Comparison of ENCODE assay signal across 14 cellular contexts in the genomic region with DNA sequence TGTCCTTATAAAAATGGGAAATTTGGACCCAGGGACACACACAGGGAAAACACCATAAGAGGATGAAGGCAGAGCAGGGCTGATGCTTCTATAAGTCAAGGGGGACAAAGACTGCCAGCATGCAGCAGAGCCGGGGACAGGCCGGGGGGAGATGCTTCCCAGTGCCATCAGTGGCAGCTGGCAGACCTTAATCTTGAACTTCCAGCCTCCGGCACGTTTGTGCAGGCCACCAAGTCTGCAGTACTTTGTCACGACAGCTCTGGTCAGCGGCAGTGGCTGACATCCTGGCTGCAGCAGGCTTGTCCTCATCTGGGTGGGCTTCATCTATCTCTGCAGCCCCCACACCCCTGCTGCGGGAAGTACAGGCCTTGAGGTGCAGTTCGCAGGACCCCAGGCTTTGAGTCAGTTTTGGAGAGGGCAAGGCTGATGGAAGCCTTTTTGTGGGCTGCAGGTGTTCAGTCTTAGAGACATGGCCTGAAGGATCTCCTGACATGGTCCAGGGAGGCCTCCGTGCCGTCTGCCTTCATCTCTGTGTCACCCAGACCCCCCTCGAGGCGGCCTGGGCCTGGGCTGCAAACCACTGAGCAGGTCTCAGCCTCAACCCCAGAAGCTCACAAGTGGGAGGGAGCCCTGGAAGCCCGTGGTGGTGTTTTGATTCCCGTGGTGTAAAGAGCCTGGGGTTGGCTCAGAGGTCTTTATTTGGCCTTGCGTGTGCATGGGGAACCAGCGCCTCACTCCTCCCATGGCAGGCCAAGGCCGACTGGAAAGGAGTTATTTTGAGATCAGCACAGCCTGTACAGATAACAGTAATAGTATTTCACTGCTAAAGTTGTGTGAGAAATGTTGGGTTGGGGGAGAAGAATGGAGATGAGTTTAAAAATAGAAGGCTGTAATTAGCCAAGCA.
DNase-seq lines count a peak whose midpoint lies in the region; FAIRE-seq and TF ChIP-seq lines count a peak whose summit lies in the region.
"Had no signal": no experiment of that assay in that cellular context is flagged by ENCODE, and none has a peak within 500 bp of the region (broad histone marks: within the 10 kb centered on the region; RNA-seq: fewer than 3 reads in every experiment).

No MANE protein-coding gene starts in this region.

- peak overlapping the region; percentile 39; the same call in 1 of the 2 replicates for H2BK12ac ChIP-seq in H1 (ENCODE audit: low read depth, low read length)

- H4K8ac ChIP-seq in H1 (ENCODE audit: extremely low read depth, insufficient read depth, low read length): no peak overlapping the region

- TF ChIP-seq EP300 in H1 (IDR thresholded peaks at IDR 0.05; ENCODE audit: borderline replicate concordance in 1 of 2, low read depth in 2 of 2, low read length in 2 of 2) (no peak), sigmoid colon (IDR thresholded peaks at IDR 0.05) (no peak)

- no peak overlapping the region for H3K9ac ChIP-seq in H1 (replicated peaks in 1 of 4; ENCODE audit: extremely low read depth in 1 of 4, low read depth in 3 of 4, low read length in 3 of 4)

- no peak overlapping the region; the same call in 1 of the 2 replicates for H3K18ac ChIP-seq in H1 (ENCODE audit: extremely low read depth, low read length)

- H3K36me3 ChIP-seq in HEK293 (ENCODE audit: control insufficient read depth in 2 of 2, insufficient read depth in 1 of 2, low read length in 2 of 2) (no peaks in the 10 kb centered on the region), H1 (ENCODE audit: control insufficient read depth in 2 of 4, insufficient read depth in 4 of 4, low read length in 3 of 4) (no peaks in the 10 kb centered on the region), hepatocyte (replicated peaks; ENCODE audit: insufficient read depth, low read depth) (no peaks in the 10 kb centered on the region), sigmoid colon (no peaks in the 10 kb centered on the region)
- H3K36me3 ChIP-seq: prostate gland had no signal

- H2BK5ac ChIP-seq in H1 (ENCODE audit: low read depth, low read length): 0 out of 2 replicates have a peak overlapping the region, but pooled peaks have one; percentile 5

- H3K4me2 ChIP-seq in H1 (ENCODE audit: insufficient read depth in 1 of 2, low read depth in 2 of 2, low read length in 2 of 2) (no peak overlapping the region), hepatocyte (no peak overlapping the region)

- no peak for FAIRE-seq in H1 (lab: Jason Lieb, UNC)

- no peak overlapping the region for H3K56ac ChIP-seq in H1 (replicated peaks; ENCODE audit: insufficient read length, low read depth, low read length)

- CTCF ChIA-PET in HEK293 (lab: Yijun Ruan, JAX) (no interaction called here), H1 (lab: Charles Lee; ENCODE audit: partially characterized antibody) (no interaction called here)

- no peaks in the 10 kb centered on the region for H3K79me1 ChIP-seq in H1 (ENCODE audit: low read depth, low read length)

- no peak overlapping the region for H3K14ac ChIP-seq in H1 (ENCODE audit: insufficient read length)

- no peaks in the 10 kb centered on the region for H3K9me2 ChIP-seq in hepatocyte (replicated peaks; ENCODE audit: insufficient read depth)

- POLR2A ChIA-PET in HEK293 (lab: Yijun Ruan, JAX) (interaction anchor here (0.6 to 1.2 kb wide), 2 partner anchors 11 to 12 kb away, joined by 3 to 6 read pairs; no protein-coding TSS in a partner anchor), H1 (lab: Charles Lee; ENCODE audit: partially characterized antibody) (no interaction called here)

- no peak overlapping the region for H4K91ac ChIP-seq in H1 (replicated peaks; ENCODE audit: insufficient read length, low read length)

- no peaks in the 10 kb centered on the region for H3K79me2 ChIP-seq in H1 (ENCODE audit: control insufficient read depth in 1 of 2, insufficient read depth in 2 of 2, low read length in 2 of 2)
- no peaks in the 10 kb centered on the region for H3K79me2 ChIP-seq in hepatocyte

- H3K27ac ChIP-seq in HEK293 (ENCODE audit: extremely low read depth, low read depth, low read length) (no peak overlapping the region), H1 (ENCODE audit: low read depth, low read length) (no peak overlapping the region), hepatocyte (peak overlapping the region; percentile 91), sigmoid colon (no peak overlapping the region)
- H3K27ac ChIP-seq: prostate gland had no signal

- no peak overlapping the region for H3K23ac ChIP-seq in H1 (ENCODE audit: insufficient read length)

- H3K4me1 ChIP-seq in HEK293 (ENCODE audit: control insufficient read depth, insufficient read depth, low read length) (peaks cover 17% of the 10 kb centered on the region), H1 (replicated peaks in 1 of 4; ENCODE audit: control insufficient read depth in 3 of 4, insufficient read depth in 4 of 4, low read length in 3 of 4) (peaks cover 0 to 4% (median 2%) of the 10 kb centered on the region in 4 experiments; a peak in 4 of 7 replicates), hepatocyte (ENCODE audit: insufficient read depth) (peaks cover 32% of the 10 kb centered on the region), sigmoid colon (peaks cover 0 to 38% (median 22%) of the 10 kb centered on the region in 4 donors)
- H3K4me1 ChIP-seq: prostate gland had no signal

- H3K4me3 ChIP-seq in HEK293 (ENCODE audit: low read depth, low read length) (no peak overlapping the region), H1 (ENCODE audit: extremely low read depth in 1 of 4, insufficient read depth in 2 of 4, low read depth in 3 of 4, low read length in 4 of 4) (no peak overlapping the region), hepatocyte (no peak overlapping the region), sigmoid colon (no peak overlapping the region)
- H3K4me3 ChIP-seq: prostate gland had no signal

- H2BK20ac ChIP-seq in H1 (ENCODE audit: low read length): no peak overlapping the region

- TF ChIP-seq RAD21 in H1 (IDR thresholded peaks at IDR 0.05 in 1 of 2, conservative IDR thresholded peaks at IDR 0.05 in 1 of 2; ENCODE audit: low read depth in 2 of 2, low read length in 2 of 2): no peak

- no peak overlapping the region for H4K5ac ChIP-seq in H1 (ENCODE audit: insufficient read length, low read depth, low read length)

- no peaks in the 10 kb centered on the region for H3K23me2 ChIP-seq in H1 (ENCODE audit: low read depth, low read length)

- H2AFZ ChIP-seq in H1 (ENCODE audit: low read length): no peak overlapping the region
- no peak overlapping the region for H2AFZ ChIP-seq in hepatocyte

- H4K20me1 ChIP-seq in H1 (replicated peaks in 1 of 2; ENCODE audit: control insufficient read depth in 1 of 2, insufficient read depth in 2 of 2, low read length in 2 of 2) (no peaks in the 10 kb centered on the region), hepatocyte (ENCODE audit: insufficient read depth, poor library complexity, severe bottlenecking) (no peaks in the 10 kb centered on the region)

- no peak overlapping the region for H2BK120ac ChIP-seq in H1 (replicated peaks; ENCODE audit: low read depth, low read length)

- 95% methylated on average over 17 of the region's 17 CpGs; no CpG with 5 or more reads in 1 of the 2 experiments for WGBS in H1 (ENCODE audit: extremely low coverage in 1 of 2, insufficient coverage in 1 of 2, insufficient read length in 1 of 2, insufficient replicate concordance in 2 of 2, low coverage in 1 of 2, low lambda C conversion rate in 2 of 2, missing lambda C conversion rate in 1 of 2), 2 experiments
- WGBS in hepatocyte (ENCODE audit: low lambda C conversion rate, missing lambda C conversion rate): 84% methylated on average over 17 of the region's 17 CpGs
- 89 to 91% methylated on average over 17 of the region's 17 CpGs for WGBS in sigmoid colon, 2 donors

- H3K27me3 ChIP-seq in H1 (replicated peaks in 1 of 4; ENCODE audit: control insufficient read depth in 3 of 4, extremely low read depth in 1 of 4, insufficient read depth in 3 of 4, low read length in 3 of 4) (no peaks in the 10 kb centered on the region), hepatocyte (no peaks in the 10 kb centered on the region), sigmoid colon (no peaks in the 10 kb centered on the region)

- H3K9me3 ChIP-seq in HEK293 (ENCODE audit: control insufficient read depth, insufficient read depth, low read depth, low read length) (no peaks in the 10 kb centered on the region), H1 (ENCODE audit: insufficient read depth in 2 of 2, low read depth in 1 of 2, low read length in 1 of 2) (no peaks in the 10 kb centered on the region), hepatocyte (ENCODE audit: low read depth) (no peaks in the 10 kb centered on the region), sigmoid colon (no peaks in the 10 kb centered on the region)
- H3K9me3 ChIP-seq: prostate gland had no signal

- H2AK5ac ChIP-seq in H1 (ENCODE audit: low read depth, low read length): no peak overlapping the region

- no peak for DNase-seq in H1 (ENCODE audit: low read depth in 1 of 2, low spot score in 2 of 2)
- no peak for DNase-seq in hepatocyte (ENCODE audit: low spot score)
- DNase-seq in sigmoid colon: peak; percentile 47
- DNase-seq in NCI-H1092 (lab: John Stamatoyannopoulos, UW): no peak
- DNase-seq in NCI-H1105 (lab: John Stamatoyannopoulos, UW): no peak
- DNase-seq in stimulated activated CD4-positive, alpha-beta T cell treated with anti-CD3 and anti-CD28 coated beads, Interleukin-4, amount 100 ng/mL, for 4 hours: no peak
- DNase-seq in activated CD4-positive, alpha-beta T cell treated with anti-CD3 and anti-CD28 coated beads, Interleukin-2, amount 50 U/mL, for 4 hours: no peak
- DNase-seq: activated CD4-positive, alpha-beta T cell treated with anti-CD3 and anti-CD28 coated beads for 36 hours; NCI-H1092 treated with DMSO at 0.1 percent for 48 hours; NCI-H2081; NCI-H345; nephron progenitor cell had no signal

- intact Hi-C loops in sigmoid colon (cut with DNase I): no loop called here

- no peak for TF ChIP-seq POLR2A in H1 (IDR thresholded peaks at IDR 0.05; ENCODE audit: control extremely low read depth in 1 of 2, low read depth in 2 of 2, low read length in 2 of 2)
- TF ChIP-seq POLR2A in sigmoid colon (IDR thresholded peaks at IDR 0.05): no peak

- H3K4ac ChIP-seq in H1 (replicated peaks; ENCODE audit: insufficient read length, low read depth, low read length): no peak overlapping the region

- TF ChIP-seq CTCF in HEK293 (tag by site-specific recombination; IDR thresholded peaks at IDR 0.05) (no peak), H1 (IDR thresholded peaks at IDR 0.05; ENCODE audit: control extremely low read depth in 1 of 3, insufficient read depth in 1 of 3, low read depth in 1 of 3, low read length in 3 of 3) (no peak), hepatocyte (IDR thresholded peaks at IDR 0.05; ENCODE audit: poor library complexity) (no peak), sigmoid colon (IDR thresholded peaks at IDR 0.05) (no peak)

- no peak overlapping the region for H2BK15ac ChIP-seq in H1 (ENCODE audit: low read length)

TF ChIP-seq in H1, 55 proteins besides CTCF, POLR2A, EP300 and RAD21 (continues in another document):
- TF ChIP-seq NRF1 (IDR thresholded peaks at IDR 0.05; ENCODE audit: low read depth, low read length) (no peak), TBP (IDR thresholded peaks at IDR 0.05; ENCODE audit: low read depth, low read length) (no peak)
